ENCODE assay signal across 8 cellular contexts in genomic region chr3:12993022-12993622, GRCh38.
DNase-seq lines count a peak whose midpoint lies in the region; ATAC-seq, FAIRE-seq and TF ChIP-seq lines count a peak whose summit lies in the region.

No MANE protein-coding gene starts in this region.

- in situ Hi-C loops in K562 (cut with MboI): no loop called here

- H2AFZ ChIP-seq in K562 (ENCODE audit: low read depth, low read length): peak overlapping the region; percentile 84

- peak overlapping the region; percentile 75 for H3K4me3 Mint-ChIP-seq in type B pancreatic cell

- TF ChIP-seq RAD21 in K562 (CRISPR knock-in tag; conservative IDR thresholded peaks at IDR 0.05 in 1 of 2, IDR thresholded peaks at IDR 0.05 in 1 of 2): no peak
- no peak for TF ChIP-seq RAD21 in liver (IDR thresholded peaks at IDR 0.05)

- 10% methylated on average over 15 of the region's 27 CpGs for WGBS in K562 (ENCODE audit: insufficient coverage, low coverage, missing lambda C conversion rate)
- WGBS in liver: 20% methylated on average over 27 of the region's 27 CpGs

- DNase-seq in activated CD8-positive, alpha-beta memory T cell treated with anti-CD3 and anti-CD28 coated beads for 24 hours: peak; percentile 56
- no peak for DNase-seq in activated CD8-positive, alpha-beta memory T cell treated with anti-CD3 and anti-CD28 coated beads, Interleukin-2, amount 50 U/mL, for 4 hours
- DNase-seq in K562 (ENCODE audit: extremely low read depth in 1 of 4, low spot score in 3 of 4) (peak; percentile 46 to 70 (median 62)), type B pancreatic cell (ENCODE audit: extremely low spot score, unreplicated experiment) (no peak), RKO (ENCODE audit: low spot score) (no peak), H4 (ENCODE audit: low spot score) (no peak)

- peaks cover 34% of the 10 kb centered on the region for H3K27me3 Mint-ChIP-seq in type B pancreatic cell

- no peak for TF ChIP-seq POLR2A in K562 (conservative IDR thresholded peaks at IDR 0.05)

- H3K27ac ChIP-seq in K562 (ENCODE audit: extremely low read depth, low read depth, low read length) (peak overlapping the region; percentile 82), liver (ENCODE audit: low read depth in 1 of 2, low read length in 2 of 2) (no peak overlapping the region)

- TF ChIP-seq EP300 in K562 (IDR thresholded peaks at IDR 0.05; ENCODE audit: low read length): no peak

- H3K4me3 ChIP-seq in K562 (peak overlapping the region; percentile 73), liver (ENCODE audit: low read depth in 1 of 3, low read length in 3 of 3) (peak overlapping the region in 2 of 3 donors; percentile 50 to 74)

- no peaks in the 10 kb centered on the region for H4K20me1 ChIP-seq in K562 (replicated peaks; ENCODE audit: control insufficient read depth, insufficient read depth, low read length)

- peak overlapping the region; percentile 80 to 97 for H3K9ac ChIP-seq in K562 (ENCODE audit: insufficient read depth in 1 of 2, low read depth in 2 of 2, low read length in 2 of 2)
- no peak overlapping the region for H3K9ac ChIP-seq in liver (ENCODE audit: low read depth in 1 of 2, low read length in 2 of 2)

- H3K27me3 ChIP-seq in K562 (ENCODE audit: control insufficient read depth in 2 of 2, insufficient read depth in 2 of 2, low read length in 2 of 2) (no peaks in the 10 kb centered on the region), liver (ENCODE audit: control insufficient read depth in 4 of 4, insufficient read depth in 4 of 4, low read length in 3 of 4) (no peaks in the 10 kb centered on the region)

- intact Hi-C loops in K562 (cut with micrococcal nuclease): loop anchor here (10.0 kb wide), 3 partner anchors 198 to 508 kb away; partner anchors contain the start of genes CAND2 and TSEN2

- H3K4me1 Mint-ChIP-seq in type B pancreatic cell (ENCODE audit: unreplicated experiment): peaks cover 15% of the 10 kb centered on the region

- H3K9me3 Mint-ChIP-seq in type B pancreatic cell: no peaks in the 10 kb centered on the region

- CTCF ChIA-PET in K562 (lab: Yijun Ruan, JAX; ENCODE audit: low intra/inter-chr PET ratio): no interaction called here

- H3K36me3 Mint-ChIP-seq in type B pancreatic cell: no peaks in the 10 kb centered on the region

- H3K4me2 ChIP-seq in K562 (ENCODE audit: insufficient read depth, low read length): peak overlapping the region; percentile 95

- POLR2A ChIA-PET in K562 (lab: Yijun Ruan, JAX): interaction anchor here (0.6 to 4.3 kb wide), 6 partner anchors 8 to 401 kb away, joined by 3 to 18 read pairs (median 5); no protein-coding TSS in a partner anchor

- ATAC-seq in K562 (no peak), HG02759 (IDR thresholded peaks at IDR 0.05; ENCODE audit: unreplicated experiment) (no peak)

- peaks cover 19% of the 10 kb centered on the region for H3K79me2 ChIP-seq in K562 (ENCODE audit: control insufficient read depth, insufficient read depth, low read length)

- no peak for FAIRE-seq in K562 (lab: Jason Lieb, UNC)

- peaks cover 23 to 46% of the 10 kb centered on the region in 2 experiments for H3K4me1 ChIP-seq in K562 (replicated peaks in 1 of 2; ENCODE audit: control insufficient read depth in 2 of 2, insufficient read depth in 2 of 2, low read length in 2 of 2)
- H3K4me1 ChIP-seq in liver (ENCODE audit: control insufficient read depth in 4 of 4, insufficient read depth in 4 of 4, low read length in 3 of 4): peaks cover 0 to 23% (median 15%) of the 10 kb centered on the region in 4 donors

- H3K27ac Mint-ChIP-seq in type B pancreatic cell: no peak overlapping the region

- BruUV-seq in K562 (replicated peaks; lab: Mats Ljungman, UMichigan): no TSS peak

- H3K36me3 ChIP-seq in K562 (ENCODE audit: control insufficient read depth, insufficient read depth, low read length): no peaks in the 10 kb centered on the region
- H3K36me3 ChIP-seq in liver (ENCODE audit: control insufficient read depth in 4 of 4, insufficient read depth in 3 of 4, low read depth in 1 of 4, low read length in 3 of 4): no peaks in the 10 kb centered on the region

- peaks cover 4% of the 10 kb centered on the region for H3K9me1 ChIP-seq in K562 (ENCODE audit: control insufficient read depth, insufficient read depth, low read length)

- 0 out of 6 replicates have a peak, but pooled peaks of 2 of the 3 experiments have one; percentile 4 to 27 for TF ChIP-seq CTCF in K562 (IDR thresholded peaks at IDR 0.05 in 2 of 3, conservative IDR thresholded peaks at IDR 0.05 in 1 of 3; ENCODE audit: insufficient read depth in 2 of 3, low read depth in 1 of 3, low read length in 3 of 3)
- TF ChIP-seq CTCF in liver (IDR thresholded peaks at IDR 0.05; ENCODE audit: low read depth, low read length, missing input control): no peak
- TF ChIP-seq CTCF in type B pancreatic cell (conservative IDR thresholded peaks at IDR 0.05): no peak

- no peaks in the 10 kb centered on the region for H3K9me3 ChIP-seq in K562 (replicated peaks; ENCODE audit: control insufficient read depth, insufficient read depth, low read depth, low read length)
- no peaks in the 10 kb centered on the region for H3K9me3 ChIP-seq in liver (ENCODE audit: control insufficient read depth in 4 of 4, low read length in 3 of 4)

TF ChIP-seq in K562, 482 proteins besides CTCF, POLR2A, EP300 and RAD21 (continues in another document):
- 0 out of 4 replicates have a peak, but pooled peaks of 1 of the 2 experiments have one; percentile 4 for TF ChIP-seq HDAC1 (IDR thresholded peaks at IDR 0.05)
- TF ChIP-seq MAZ (CRISPR knock-in tag; conservative IDR thresholded peaks at IDR 0.05 in 1 of 2, IDR thresholded peaks at IDR 0.05 in 1 of 2): 0 out of 4 replicates have a peak, but pooled peaks have one; percentile 4 to 8
- no peak for TF ChIP-seq HDAC6 (IDR thresholded peaks at IDR 0.05; ENCODE audit: low read depth, low read length)
- TF ChIP-seq CEBPZ (IDR thresholded peaks at IDR 0.05; ENCODE audit: borderline replicate concordance, low read depth, low read length): no peak
- TF ChIP-seq NFE2L1 (tag; IDR thresholded peaks at IDR 0.05; ENCODE audit: borderline replicate concordance, low read depth): no peak
- no peak for TF ChIP-seq NR2C2 (CRISPR knock-in tag; IDR thresholded peaks at IDR 0.05)
- TF ChIP-seq NR2C2 (tag; IDR thresholded peaks at IDR 0.05): peak; percentile 29; the same call in 1 of the 2 replicates

TF ChIP-seq in liver, 16 proteins besides CTCF, POLR2A, EP300 and RAD21:
- no peak for TF ChIP-seq FOXA2 (IDR thresholded peaks at IDR 0.05)
- TF ChIP-seq GABPA (IDR thresholded peaks at IDR 0.05 in 1 of 2, conservative IDR thresholded peaks at IDR 0.05 in 1 of 2): no peak
- TF ChIP-seq NR2F2 (IDR thresholded peaks at IDR 0.05): no peak
- no peak for TF ChIP-seq REST (IDR thresholded peaks at IDR 0.05)
- no peak for TF ChIP-seq SP1 (IDR thresholded peaks at IDR 0.05)

Comparison
In these comparisons a context has a peak if more than half of its experiments do, and no peak if none do; other contexts are left out.
1. DNase-seq: peak in activated CD8-positive, alpha-beta memory T cell treated with anti-CD3 and anti-CD28 coated beads for 24 hours (single experiment) and K562 (4 of 4); none in activated CD8-positive, alpha-beta memory T cell treated with anti-CD3 and anti-CD28 coated beads, Interleukin-2, amount 50 U/mL, for 4 hours (single experiment), type B pancreatic cell (single experiment), RKO (single experiment) and H4 (single experiment).
2. H3K9ac ChIP-seq: peak in K562 (2 of 2); none in liver (0 of 2).
3. CTCF ChIP-seq: peak in K562 (2 of 3); none in liver (single experiment) and type B pancreatic cell (single experiment).